32 cellular contexts compared by ENCODE assay signal in genomic region chr1:179745743-179746142, GRCh38.
"Had no signal": no experiment of that assay in that cellular context is flagged by ENCODE, and none has a peak within 500 bp of the region (broad histone marks: within the 10 kb centered on the region; RNA-seq: fewer than 3 reads in every experiment).

No MANE protein-coding gene starts in this region.

- H3K36me3 Mint-ChIP-seq: activated CD4-positive, alpha-beta memory T cell treated with anti-CD3 and anti-CD28 coated beads for 36 hours; activated CD8-positive, alpha-beta memory T cell treated with anti-CD3 and anti-CD28 coated beads, Interleukin-2, amount 10 ng/mL, durations not matched to agents 7 days and 5 days; activated naive CD4-positive, alpha-beta T cell treated with anti-CD3 and anti-CD28 coated beads, Interleukin-2, amount 10 ng/mL, durations not matched to agents 7 days and 5 days; activated naive CD8-positive, alpha-beta T cell treated with anti-CD3 and anti-CD28 coated beads, Interleukin-2, amount 10 ng/mL, durations not matched to agents 7 days and 5 days; brain had no signal

- H3K27me3 ChIP-seq: ascending aorta had no signal

- H3K9me3 ChIP-seq: ascending aorta had no signal

- H3K9me3 Mint-ChIP-seq: activated CD4-positive, alpha-beta memory T cell treated with anti-CD3 and anti-CD28 coated beads for 36 hours; activated CD4-positive, alpha-beta T cell treated with anti-CD3 and anti-CD28 coated beads, Interleukin-2, amount 10 ng/mL, durations not matched to agents 24 days and 14 days; activated naive CD4-positive, alpha-beta T cell treated with anti-CD3 and anti-CD28 coated beads, Interleukin-2, amount 10 ng/mL, durations not matched to agents 7 days and 5 days; activated T-cell treated with anti-CD3 and anti-CD28 coated beads, Interleukin-2, amount 50 U/mL, for 24 hours; activated T-cell treated with anti-CD3 and anti-CD28 coated beads, Interleukin-2, amount 50 U/mL, for 72 hours; dendritic cell treated with granulocyte-macrophage colony-stimulating factor and Interleukin-4, amounts not matched to agents 40 ng/mL and 50 ng/mL, for 4 days; endodermal cell; T-helper 2 cell treated with Interferon-gamma antibody and Interleukin-4, amounts not matched to agents 5 μg/mL and 100 μg/mL, for 36 hours had no signal

- H3K36me3 ChIP-seq: ascending aorta, breast epithelium, cardiac muscle cell had no signal

- DNase-seq: activated CD4-positive, alpha-beta memory T cell treated with anti-CD3 and anti-CD28 coated beads for 36 hours; activated CD4-positive, alpha-beta T cell treated with anti-CD3 and anti-CD28 coated beads for 36 hours; activated CD4-positive, alpha-beta T cell treated with anti-CD3 and anti-CD28 coated beads, Interleukin-2, amount 10 ng/mL, durations not matched to agents 24 days and 14 days; activated CD4-positive, CD25-positive, alpha-beta regulatory T cell; activated CD4-positive, CD25-positive, alpha-beta regulatory T cell treated with anti-CD3 and anti-CD28 coated beads, Interleukin-2, amount 50 U/mL, for 72 hours; activated CD8-positive, alpha-beta memory T cell treated with anti-CD3 and anti-CD28 coated beads, Interleukin-2, amount 10 ng/mL, durations not matched to agents 7 days and 5 days; activated CD8-positive, alpha-beta memory T cell treated with anti-CD3 and anti-CD28 coated beads, Interleukin-2, amount 50 U/mL, for 48 hours; activated CD8-positive, alpha-beta T cell treated with anti-CD3 and anti-CD28 coated beads, Interleukin-2, amount 10 ng/mL, durations not matched to agents 7 days and 5 days; activated gamma-delta T cell; activated naive CD4-positive, alpha-beta T cell; activated naive CD4-positive, alpha-beta T cell treated with anti-CD3 and anti-CD28 coated beads, Interleukin-2, amount 10 ng/mL, durations not matched to agents 7 days and 5 days; activated naive CD8-positive, alpha-beta T cell treated with anti-CD3 and anti-CD28 coated beads, Interleukin-2, amount 10 ng/mL, durations not matched to agents 7 days and 5 days; activated T-cell treated with anti-CD3 and anti-CD28 coated beads for 4 hours; activated T-cell treated with anti-CD3 and anti-CD28 coated beads, Interleukin-2, amount 50 U/mL, for 24 hours; activated T-cell treated with anti-CD3 and anti-CD28 coated beads, Interleukin-2, amount 50 U/mL, for 72 hours; central memory CD4-positive, alpha-beta T cell; dorsolateral prefrontal cortex; effector memory CD4-positive, alpha-beta T cell; foreskin fibroblast; head of caudate nucleus; T-helper 17 cell; T1000 had no signal

- H3K4me3 Mint-ChIP-seq: activated CD4-positive, alpha-beta memory T cell treated with anti-CD3 and anti-CD28 coated beads for 36 hours; activated CD4-positive, alpha-beta T cell treated with anti-CD3 and anti-CD28 coated beads for 36 hours; activated CD4-positive, alpha-beta T cell treated with anti-CD3 and anti-CD28 coated beads, Interleukin-2, amount 10 ng/mL, durations not matched to agents 24 days and 14 days; activated CD8-positive, alpha-beta memory T cell treated with anti-CD3 and anti-CD28 coated beads, Interleukin-2, amount 10 ng/mL, durations not matched to agents 7 days and 5 days; activated CD8-positive, alpha-beta T cell treated with anti-CD3 and anti-CD28 coated beads, Interleukin-2, amount 10 ng/mL, durations not matched to agents 7 days and 5 days; activated naive CD4-positive, alpha-beta T cell treated with anti-CD3 and anti-CD28 coated beads, Interleukin-2, amount 10 ng/mL, durations not matched to agents 7 days and 5 days; activated naive CD8-positive, alpha-beta T cell treated with anti-CD3 and anti-CD28 coated beads, Interleukin-2, amount 10 ng/mL, durations not matched to agents 7 days and 5 days; activated T-cell treated with anti-CD3 and anti-CD28 coated beads, Interleukin-2, amount 50 U/mL, for 24 hours; activated T-cell treated with anti-CD3 and anti-CD28 coated beads, Interleukin-2, amount 50 U/mL, for 72 hours; dendritic cell treated with granulocyte-macrophage colony-stimulating factor and Interleukin-4, amounts not matched to agents 40 ng/mL and 50 ng/mL, for 4 days; endodermal cell; T-helper 17 cell; T-helper 2 cell treated with Interferon-gamma antibody and Interleukin-4, amounts not matched to agents 5 μg/mL and 100 μg/mL, for 36 hours had no signal

- H3K4me1 Mint-ChIP-seq: activated CD4-positive, alpha-beta T cell treated with anti-CD3 and anti-CD28 coated beads for 36 hours; endodermal cell had no signal

- H3K4me3 ChIP-seq: ascending aorta, breast epithelium, cardiac muscle cell, coronary artery, dorsolateral prefrontal cortex had no signal

- ATAC-seq: activated CD4-positive, alpha-beta T cell treated with anti-CD3 and anti-CD28 coated beads for 36 hours; activated CD8-positive, alpha-beta memory T cell treated with anti-CD3 and anti-CD28 coated beads, Interleukin-2, amount 10 ng/mL, durations not matched to agents 7 days and 5 days; activated CD8-positive, alpha-beta T cell treated with anti-CD3 and anti-CD28 coated beads, Interleukin-2, amount 10 ng/mL, durations not matched to agents 7 days and 5 days; activated naive CD4-positive, alpha-beta T cell treated with anti-CD3 and anti-CD28 coated beads, Interleukin-2, amount 50 U/mL, for 72 hours; activated T-cell treated with anti-CD3 and anti-CD28 coated beads, Interleukin-2, amount 50 U/mL, for 72 hours; esophagus mucosa; T-helper 17 cell had no signal

- H3K27ac Mint-ChIP-seq: activated CD4-positive, alpha-beta memory T cell treated with anti-CD3 and anti-CD28 coated beads for 36 hours; activated CD4-positive, alpha-beta T cell treated with anti-CD3 and anti-CD28 coated beads for 36 hours; activated CD4-positive, alpha-beta T cell treated with anti-CD3 and anti-CD28 coated beads, Interleukin-2, amount 10 ng/mL, durations not matched to agents 24 days and 14 days; activated CD8-positive, alpha-beta memory T cell treated with anti-CD3 and anti-CD28 coated beads, Interleukin-2, amount 10 ng/mL, durations not matched to agents 7 days and 5 days; activated CD8-positive, alpha-beta T cell treated with anti-CD3 and anti-CD28 coated beads, Interleukin-2, amount 10 ng/mL, durations not matched to agents 7 days and 5 days; activated naive CD4-positive, alpha-beta T cell treated with anti-CD3 and anti-CD28 coated beads, Interleukin-2, amount 10 ng/mL, durations not matched to agents 7 days and 5 days; activated naive CD4-positive, alpha-beta T cell treated with anti-CD3 and anti-CD28 coated beads, Interleukin-2, amount 50 U/mL, for 72 hours; activated naive CD8-positive, alpha-beta T cell treated with anti-CD3 and anti-CD28 coated beads, Interleukin-2, amount 10 ng/mL, durations not matched to agents 7 days and 5 days; activated T-cell treated with anti-CD3 and anti-CD28 coated beads, Interleukin-2, amount 50 U/mL, for 24 hours; activated T-cell treated with anti-CD3 and anti-CD28 coated beads, Interleukin-2, amount 50 U/mL, for 72 hours; dendritic cell treated with granulocyte-macrophage colony-stimulating factor and Interleukin-4, amounts not matched to agents 40 ng/mL and 50 ng/mL, for 4 days; endodermal cell; T-helper 17 cell; T-helper 2 cell treated with Interferon-gamma antibody and Interleukin-4, amounts not matched to agents 5 μg/mL and 100 μg/mL, for 36 hours had no signal
